8 cellular contexts compared by ENCODE assay signal in genomic region chr9:130128782-130129424, GRCh38. TPM values are rescaled to one million over a fixed set of nuclear protein-coding genes. Genes with fewer than 3 reads are reported as not detected.
DNase-seq lines count a peak whose midpoint lies in the region; ATAC-seq and TF ChIP-seq lines count a peak whose summit lies in the region.

No MANE protein-coding gene starts in this region.

- peak; percentile 74 for ATAC-seq in HG02610 (IDR thresholded peaks at IDR 0.05; ENCODE audit: unreplicated experiment)
- ATAC-seq in gastrocnemius medialis, result peak; percentile 82 to 90
- no peak for ATAC-seq in HG02623 (IDR thresholded peaks at IDR 0.05; ENCODE audit: unreplicated experiment)

- intact Hi-C loops in gastrocnemius medialis (cut with DNase I; ENCODE audit: low total_unique reads), result no loop called here

- peaks cover 0 to 15% of the 10 kb centered on the region in 2 donors for H3K36me3 ChIP-seq in gastrocnemius medialis

- peaks cover 0 to 18% of the 10 kb centered on the region in 2 donors for H3K4me1 ChIP-seq in gastrocnemius medialis

- peak overlapping the region in 1 of 4 donors; percentile 24 for H3K4me3 ChIP-seq in gastrocnemius medialis

- H3K27me3 ChIP-seq in gastrocnemius medialis, result no peaks in the 10 kb centered on the region

- H3K27ac ChIP-seq in gastrocnemius medialis, result peak overlapping the region; percentile 46 to 79 (median 74)

- no peaks in the 10 kb centered on the region for H3K9me3 ChIP-seq in gastrocnemius medialis

- TF ChIP-seq CTCF in gastrocnemius medialis (IDR thresholded peaks at IDR 0.05 in 4 of 5, conservative IDR thresholded peaks at IDR 0.05 in 1 of 5), result no peak

- DNase-seq in ELR (ENCODE audit: low read depth) (peak; percentile 95), OCI-M1 (lab: John Stamatoyannopoulos, UW) (peak; percentile 89), glomerular visceral epithelial cell (ENCODE audit: extremely low spot score) (peak; percentile 81), gastrocnemius medialis (peak; percentile 47 to 61), NCI-H82 (lab: John Stamatoyannopoulos, UW) (no peak)
- peak; percentile 7 to 37 for DNase-seq in activated T-helper 1 cell treated with anti-CD3 and anti-CD28 coated beads, Interleukin-2, amount 50 U/mL, for 16 hours (ENCODE audit: low read depth in 1 of 2, low spot score in 1 of 2)

- in situ Hi-C loops in gastrocnemius medialis (cut with MboI; ENCODE audit: low sequenced_read_pairs in 4 of 4), result no loop called here

- TF ChIP-seq POLR2A in gastrocnemius medialis (IDR thresholded peaks at IDR 0.05), result no peak

RNA-seq across cellular contexts. Expression of gene NCS1, which starts 43.3 kb away (rescaled TPM):
- 1 to 10 TPM; 2.1 to 4.6 (median 2.5) TPM for total RNA-seq in gastrocnemius medialis
